25 cellular contexts compared by ENCODE assay signal in the genomic region with DNA sequence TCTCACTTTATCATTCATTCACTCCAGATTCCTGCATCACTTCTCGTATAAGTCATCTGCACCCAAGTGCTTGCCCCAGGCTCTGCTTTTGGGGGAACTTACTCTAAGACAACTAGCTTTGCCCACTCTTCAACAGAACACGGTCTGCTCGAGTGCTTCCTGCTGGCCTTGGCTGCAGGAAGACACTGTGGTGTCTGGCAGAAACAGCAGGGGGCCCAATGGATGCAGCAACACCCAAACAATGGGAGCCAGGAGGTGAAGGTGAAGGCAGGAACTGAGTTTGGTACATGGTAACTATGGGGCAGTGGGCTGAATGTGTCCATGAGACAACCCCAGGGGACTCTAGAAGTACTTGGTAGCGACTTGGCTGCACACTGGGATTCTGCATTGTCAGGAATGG.
DNase-seq lines count a peak whose midpoint lies in the region; ATAC-seq and TF ChIP-seq lines count a peak whose summit lies in the region.
"Had no signal": no experiment of that assay in that cellular context is flagged by ENCODE, and none has a peak within 500 bp of the region (broad histone marks: within the 10 kb centered on the region; RNA-seq: fewer than 3 reads in every experiment).

No MANE protein-coding gene starts in this region.

- POLR2A ChIA-PET in WTC11 (lab: Charles Lee) = no interaction called here

- no peak overlapping the region for H3K27ac Mint-ChIP-seq in WTC11
- H3K27ac Mint-ChIP-seq: B cell, CD14-positive monocyte, HFFc6 had no signal

- H2BK12ac ChIP-seq in neuronal stem cell (ENCODE audit: low read length) = no peak overlapping the region

- ATAC-seq in WTC11 (no peak), aorta (ENCODE audit: low FRiP score) (no peak), left lobe of liver (no peak)
- ATAC-seq: Right ventricle myocardium inferior had no signal

- H3K27me3 ChIP-seq in BE2C (no peaks in the 10 kb centered on the region), neuronal stem cell (ENCODE audit: control insufficient read depth in 3 of 3, insufficient read depth in 3 of 3, low read depth in 1 of 3, low read length in 3 of 3) (peaks cover 0 to 2% (median 0%) of the 10 kb centered on the region in 3 experiments), aorta (ENCODE audit: control insufficient read depth in 1 of 2, insufficient read depth in 2 of 2, low read length in 1 of 2) (no peaks in the 10 kb centered on the region)
- H3K27me3 ChIP-seq: SJCRH30 had no signal

- peak overlapping the region; percentile 34 for H3K9ac ChIP-seq in neuronal stem cell (ENCODE audit: low read depth, low read length, poor library complexity)
- H3K9ac ChIP-seq: GM23248 had no signal

- H3K14ac ChIP-seq in neuronal stem cell (ENCODE audit: low read length) = peak overlapping the region; percentile 84

- H3K4me2 ChIP-seq in neuronal stem cell (ENCODE audit: insufficient read depth, low read length, poor library complexity, severe bottlenecking) = no peak overlapping the region
- H3K4me2 ChIP-seq: PC-9 had no signal

- no peak overlapping the region for H3K4ac ChIP-seq in neuronal stem cell (ENCODE audit: low read length)

- CTCF ChIA-PET in WTC11 (lab: Charles Lee) = interaction anchor here (3.1 to 7.6 kb wide), 3 partner anchors 36 to 110 kb away, joined by 18 to 188 read pairs (median 30); no protein-coding TSS in a partner anchor

- H3K18ac ChIP-seq in neuronal stem cell (ENCODE audit: low read length) = peak overlapping the region; percentile 36

- no peak overlapping the region for H2BK5ac ChIP-seq in neuronal stem cell (ENCODE audit: low read length)

- H4K8ac ChIP-seq in neuronal stem cell (ENCODE audit: low read depth, low read length) = no peak overlapping the region

- H3K9me3 Mint-ChIP-seq in WTC11 = no peaks in the 10 kb centered on the region
- H3K9me3 Mint-ChIP-seq: CD14-positive monocyte; CD8-positive, alpha-beta memory T cell; HFFc6; IgD-negative memory B cell had no signal

- WGBS in neuronal stem cell (ENCODE audit: extremely low coverage in 2 of 2, insufficient read length in 2 of 2, insufficient replicate concordance in 1 of 2), 2 donors = no CpG with 5 or more reads among the region's 4 CpGs
- whole genome bisulfite sequencing in aorta, 2 donors = 85 to 89% methylated on average over 4 of the region's 4 CpGs

- intact Hi-C loops in aorta (cut with DNase I) = no loop called here

- H2AK5ac ChIP-seq in neuronal stem cell (ENCODE audit: low read depth, low read length) = peak overlapping the region; percentile 49

- H3K36me3 ChIP-seq in BE2C (no peaks in the 10 kb centered on the region), neuronal stem cell (replicated peaks in 1 of 2; ENCODE audit: control insufficient read depth in 2 of 2, insufficient read depth in 2 of 2, low read length in 2 of 2) (no peaks in the 10 kb centered on the region), aorta (ENCODE audit: control insufficient read depth in 1 of 2, insufficient read depth in 2 of 2, low read length in 1 of 2) (no peaks in the 10 kb centered on the region)
- H3K36me3 ChIP-seq: HAP-1, SJCRH30 had no signal

- H3K9me3 ChIP-seq in BE2C = no peaks in the 10 kb centered on the region
- H3K9me3 ChIP-seq in neuronal stem cell (replicated peaks in 1 of 2; ENCODE audit: control insufficient read depth in 2 of 2, insufficient read depth in 1 of 2, low read depth in 1 of 2, low read length in 2 of 2) = no peaks in the 10 kb centered on the region
- H3K9me3 ChIP-seq in aorta (ENCODE audit: control insufficient read depth, low read length) = peaks cover 2% of the 10 kb centered on the region
- H3K9me3 ChIP-seq: HAP-1, SJCRH30 had no signal

- no peaks in the 10 kb centered on the region for H3K79me1 ChIP-seq in neuronal stem cell (ENCODE audit: low read depth, low read length)

- H4K91ac ChIP-seq in neuronal stem cell (ENCODE audit: low read depth, low read length, poor library complexity) = no peak overlapping the region

- no peak overlapping the region for H3K27ac ChIP-seq in neuronal stem cell (replicated peaks; ENCODE audit: low read length)
- H3K27ac ChIP-seq in aorta (ENCODE audit: low read depth in 1 of 2, low read length in 2 of 2) = no peak overlapping the region
- H3K27ac ChIP-seq: GM23248, PC-9, SJCRH30 had no signal

- peaks cover 16% of the 10 kb centered on the region for H3K4me1 Mint-ChIP-seq in WTC11

- H3K36me3 Mint-ChIP-seq in WTC11 = no peaks in the 10 kb centered on the region
- H3K36me3 Mint-ChIP-seq: CD14-positive monocyte; CD8-positive, alpha-beta memory T cell; IgD-negative memory B cell had no signal

- H3K4me3 Mint-ChIP-seq in WTC11 = peak overlapping the region; percentile 73; the same call in 1 of the 2 replicates
- H3K4me3 Mint-ChIP-seq: B cell, IgD-negative memory B cell had no signal

- no peak for DNase-seq in BE2C
- no peak for DNase-seq in WTC11 (ENCODE audit: low spot score)
- no peak for DNase-seq in neuronal stem cell (ENCODE audit: low spot score)
- no peak for DNase-seq in NCI-H2196 (lab: John Stamatoyannopoulos, UW; ENCODE audit: unreplicated experiment)
- DNase-seq in aorta = no peak
- no peak for DNase-seq in left lobe of liver (ENCODE audit: low spot score)
- DNase-seq: CD8-positive, alpha-beta memory T cell; HFFc6; NCI-H1092 treated with DMSO at 0.1 percent for 48 hours; NCI-H1436; NCI-H187; NCI-H2171 treated with DMSO at 0.1 percent for 48 hours; NCI-H524 treated with DMSO at 0.1 percent for 48 hours; NCI-H82; NK-92 treated with Interleukin-12 subunit alpha and Interleukin-12 subunit beta, amount 100 ng/mL, for 24 hours; PC-9; SJCRH30; T-helper 1 cell had no signal

- no peaks in the 10 kb centered on the region; the same call in 1 of the 2 replicates for H3K27me3 Mint-ChIP-seq in WTC11 (ENCODE audit: low read depth)

- H2BK15ac ChIP-seq in neuronal stem cell (ENCODE audit: low read length) = no peak overlapping the region

- H3K4me1 ChIP-seq in BE2C (peaks cover 14% of the 10 kb centered on the region), neuronal stem cell (ENCODE audit: control insufficient read depth in 2 of 2, insufficient read depth in 1 of 2, low read depth in 1 of 2, low read length in 2 of 2) (peaks cover 0 to 2% of the 10 kb centered on the region in 2 donors), aorta (ENCODE audit: control insufficient read depth in 1 of 2, insufficient read depth in 2 of 2, low read length in 2 of 2) (no peaks in the 10 kb centered on the region)
- H3K4me1 ChIP-seq: SJCRH30 had no signal

- TF ChIP-seq CTCF in BE2C (IDR thresholded peaks at IDR 0.05; ENCODE audit: low read depth, low read length) = peak; percentile 26; the same call in 1 of the 2 replicates
- TF ChIP-seq CTCF in GM12872 (IDR thresholded peaks at IDR 0.05; ENCODE audit: insufficient read depth, low read depth, low read length) = 0 out of 3 replicates have a peak, but pooled peaks have one; percentile 5
- TF ChIP-seq CTCF in WTC11 (IDR thresholded peaks at IDR 0.05) = no peak

- peak overlapping the region; percentile 88 for H3K23ac ChIP-seq in neuronal stem cell (ENCODE audit: low read depth, low read length, poor library complexity)

- H2BK120ac ChIP-seq in neuronal stem cell (ENCODE audit: low read depth, low read length) = no peak overlapping the region

- H2AFZ ChIP-seq in neuronal stem cell (ENCODE audit: low read length) = no peak overlapping the region
- H2AFZ ChIP-seq: PC-9 had no signal

- no peak overlapping the region for H3K4me3 ChIP-seq in BE2C (ENCODE audit: low read depth, low read length)
- H3K4me3 ChIP-seq in neuronal stem cell (ENCODE audit: low read length in 2 of 2) = no peak overlapping the region
- H3K4me3 ChIP-seq in aorta (ENCODE audit: low read length in 2 of 2) = no peak overlapping the region
- H3K4me3 ChIP-seq: PC-9, SJCRH30 had no signal

TF ChIP-seq in WTC11, 78 proteins besides CTCF, POLR2A, EP300 and RAD21 (continues in another document):
- TF ChIP-seq, protein P1, sequence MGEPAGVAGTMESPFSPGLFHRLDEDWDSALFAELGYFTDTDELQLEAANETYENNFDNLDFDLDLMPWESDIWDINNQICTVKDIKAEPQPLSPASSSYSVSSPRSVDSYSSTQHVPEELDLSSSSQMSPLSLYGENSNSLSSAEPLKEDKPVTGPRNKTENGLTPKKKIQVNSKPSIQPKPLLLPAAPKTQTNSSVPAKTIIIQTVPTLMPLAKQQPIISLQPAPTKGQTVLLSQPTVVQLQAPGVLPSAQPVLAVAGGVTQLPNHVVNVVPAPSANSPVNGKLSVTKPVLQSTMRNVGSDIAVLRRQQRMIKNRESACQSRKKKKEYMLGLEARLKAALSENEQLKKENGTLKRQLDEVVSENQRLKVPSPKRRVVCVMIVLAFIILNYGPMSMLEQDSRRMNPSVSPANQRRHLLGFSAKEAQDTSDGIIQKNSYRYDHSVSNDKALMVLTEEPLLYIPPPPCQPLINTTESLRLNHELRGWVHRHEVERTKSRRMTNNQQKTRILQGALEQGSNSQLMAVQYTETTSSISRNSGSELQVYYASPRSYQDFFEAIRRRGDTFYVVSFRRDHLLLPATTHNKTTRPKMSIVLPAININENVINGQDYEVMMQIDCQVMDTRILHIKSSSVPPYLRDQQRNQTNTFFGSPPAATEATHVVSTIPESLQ (CRISPR knock-in tag; IDR thresholded peaks at IDR 0.05) = no peak
- TF ChIP-seq, protein P2, sequence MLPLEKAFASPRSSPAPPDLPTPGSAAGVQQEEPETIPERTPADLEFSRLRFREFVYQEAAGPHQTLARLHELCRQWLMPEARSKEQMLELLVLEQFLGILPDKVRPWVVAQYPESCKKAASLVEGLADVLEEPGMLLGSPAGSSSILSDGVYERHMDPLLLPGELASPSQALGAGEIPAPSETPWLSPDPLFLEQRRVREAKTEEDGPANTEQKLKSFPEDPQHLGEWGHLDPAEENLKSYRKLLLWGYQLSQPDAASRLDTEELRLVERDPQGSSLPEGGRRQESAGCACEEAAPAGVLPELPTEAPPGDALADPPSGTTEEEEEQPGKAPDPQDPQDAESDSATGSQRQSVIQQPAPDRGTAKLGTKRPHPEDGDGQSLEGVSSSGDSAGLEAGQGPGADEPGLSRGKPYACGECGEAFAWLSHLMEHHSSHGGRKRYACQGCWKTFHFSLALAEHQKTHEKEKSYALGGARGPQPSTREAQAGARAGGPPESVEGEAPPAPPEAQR (CRISPR knock-in tag; IDR thresholded peaks at IDR 0.05) = no peak
- no peak for TF ChIP-seq ELF4 (CRISPR knock-in tag; IDR thresholded peaks at IDR 0.05; ENCODE audit: low read depth)
- no peak for TF ChIP-seq MXD4 (CRISPR knock-in tag; IDR thresholded peaks at IDR 0.05; ENCODE audit: borderline replicate concordance)
- TF ChIP-seq FOXK1 (CRISPR knock-in tag; IDR thresholded peaks at IDR 0.05) = no peak
- no peak for TF ChIP-seq PREB (CRISPR knock-in tag; IDR thresholded peaks at IDR 0.05; ENCODE audit: borderline replicate concordance)
